In the genomic region with DNA sequence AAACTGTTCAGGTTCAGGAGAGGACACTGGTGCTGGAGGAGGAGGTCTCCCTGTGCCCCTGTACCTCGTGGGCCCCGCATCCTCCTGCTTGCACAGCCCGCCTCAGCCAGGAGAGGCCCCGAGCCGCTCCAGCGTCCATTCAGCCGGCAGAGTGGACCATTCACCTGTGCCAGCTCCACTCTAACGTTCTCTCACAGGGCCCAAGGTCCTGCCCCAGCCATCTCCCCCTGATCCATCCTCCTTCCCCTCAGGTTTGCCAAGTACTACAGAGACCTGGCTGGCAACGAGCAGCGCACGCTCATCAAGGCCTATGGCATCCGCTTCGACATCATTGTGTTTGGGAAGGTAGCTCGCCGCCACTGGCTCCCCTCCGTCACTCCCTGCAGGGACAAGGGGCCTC, we compare ENCODE assay signal across 1 cellular context.
TF ChIP-seq lines count a peak whose summit lies in the region.

No MANE protein-coding gene starts in this region.

TF ChIP-seq in HepG2, 621 proteins besides CTCF, POLR2A, EP300 and RAD21:
- TF ChIP-seq AGO2 (optimal IDR thresholded peaks at IDR 0.05; ENCODE audit: low read depth, low read length) (peak; percentile 70), AGO1 (IDR thresholded peaks at IDR 0.05; ENCODE audit: low read depth, low read length, poor library complexity, severe bottlenecking) (peak; percentile 63), ZNF883 (CRISPR knock-in tag; IDR thresholded peaks at IDR 0.05; ENCODE audit: not compliant biosample characterization) (no peak)
